In the genomic region with DNA sequence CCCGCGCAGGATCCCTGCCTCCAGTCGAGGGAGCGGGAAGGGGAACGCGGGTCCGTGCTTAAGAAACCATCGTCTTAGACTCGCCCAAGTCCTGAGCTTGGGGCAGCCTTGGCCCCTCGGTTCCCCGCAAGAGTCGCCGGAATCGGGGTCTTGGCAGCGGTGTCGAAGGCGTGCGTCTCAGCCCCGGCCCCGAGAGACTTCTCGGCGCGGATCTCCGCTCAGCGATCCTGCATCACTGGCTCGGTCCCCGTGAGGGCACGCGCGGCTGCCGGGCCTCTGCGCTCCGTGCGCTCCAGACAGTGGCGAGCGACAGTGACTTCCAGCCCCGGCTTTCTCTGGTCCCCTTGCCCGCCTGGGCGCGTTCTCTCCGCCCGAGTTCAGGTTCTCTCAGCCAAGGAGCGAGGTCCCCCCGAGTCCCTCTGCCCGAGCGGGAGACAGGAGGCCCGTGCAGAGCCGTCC, we compare ENCODE assay signal across 8 cellular contexts. TPM values are rescaled to one million over a fixed set of nuclear protein-coding genes. Genes with fewer than 3 reads are reported as not detected.
DNase-seq lines count a peak whose midpoint lies in the region; ATAC-seq and TF ChIP-seq lines count a peak whose summit lies in the region.

No MANE protein-coding gene starts in this region.

- H3K36me3 ChIP-seq in body of pancreas (replicated peaks in 1 of 2; ENCODE audit: insufficient read depth in 1 of 2, low read depth in 2 of 2) (no peaks in the 10 kb centered on the region), left lung (no peaks in the 10 kb centered on the region), subcutaneous abdominal adipose tissue (ENCODE audit: control insufficient read depth in 5 of 5, insufficient read depth in 5 of 5, low read length in 5 of 5) (no peaks in the 10 kb centered on the region)

- peaks cover 0 to 21% of the 10 kb centered on the region in 2 donors for H3K27me3 ChIP-seq in body of pancreas
- peaks cover 42 to 99% of the 10 kb centered on the region in 2 donors for H3K27me3 ChIP-seq in left lung
- peaks cover 18 to 38% (median 33%) of the 10 kb centered on the region in 5 donors for H3K27me3 ChIP-seq in subcutaneous abdominal adipose tissue (ENCODE audit: control insufficient read depth in 5 of 5, insufficient read depth in 4 of 5, low read length in 5 of 5)

- WGBS in body of pancreas, 2 donors: 0% methylated on average over 9 to 45 of the region's 48 CpGs

- H3K4me1 ChIP-seq in body of pancreas: peaks cover 21% of the 10 kb centered on the region
- peaks cover 0 to 19% of the 10 kb centered on the region in 2 donors for H3K4me1 ChIP-seq in left lung
- H3K4me1 ChIP-seq in subcutaneous abdominal adipose tissue (ENCODE audit: control insufficient read depth in 5 of 5, insufficient read depth in 5 of 5, low read length in 5 of 5): peaks cover 0 to 22% (median 19%) of the 10 kb centered on the region in 5 donors

- in situ Hi-C loops in KBM-7 (cut with MboI; ENCODE audit: low pct_unique_long_range_greater_than_20kb, low sequenced_read_pairs): loop anchor here (25.0 kb wide), 1 partner anchor 1311 kb away; no protein-coding TSS in a partner anchor

- no peak for TF ChIP-seq POLR2A in body of pancreas (IDR thresholded peaks at IDR 0.05)

- ATAC-seq in body of pancreas: peak; percentile 18
- peak; percentile 31 for ATAC-seq in left lung
- ATAC-seq in GM21526 (IDR thresholded peaks at IDR 0.05; ENCODE audit: low FRiP score, unreplicated experiment): no peak

- TF ChIP-seq CTCF in body of pancreas (IDR thresholded peaks at IDR 0.05): no peak
- TF ChIP-seq CTCF in left lung (IDR thresholded peaks at IDR 0.05): no peak

- H3K9me3 ChIP-seq in body of pancreas (no peaks in the 10 kb centered on the region), left lung (no peaks in the 10 kb centered on the region), subcutaneous abdominal adipose tissue (ENCODE audit: control insufficient read depth in 5 of 5, low read length in 5 of 5) (no peaks in the 10 kb centered on the region)

- peak; percentile 31 for DNase-seq in NCI-H1105 treated with DMSO at 0.1 percent for 48 hours (lab: John Stamatoyannopoulos, UW)
- DNase-seq in NCI-H1105 (lab: John Stamatoyannopoulos, UW): no peak
- peak in 1 of 4 donors; percentile 4 for DNase-seq in body of pancreas
- DNase-seq in left lung: peak in 1 of 2 donors; percentile 70
- DNase-seq in KBM-7: no peak
- DNase-seq in substantia nigra (lab: John Stamatoyannopoulos, UW): no peak

- no peak overlapping the region for H3K4me3 ChIP-seq in body of pancreas
- H3K4me3 ChIP-seq in left lung: peak overlapping the region; percentile 31 to 34
- peak overlapping the region in 4 of 5 donors; percentile 44 to 63 (median 56) for H3K4me3 ChIP-seq in subcutaneous abdominal adipose tissue (ENCODE audit: low read depth in 1 of 5, low read length in 5 of 5)

- H3K27ac ChIP-seq in body of pancreas: no peak overlapping the region
- peak overlapping the region in 1 of 2 donors; percentile 71 for H3K27ac ChIP-seq in left lung
- no peak overlapping the region for H3K27ac ChIP-seq in subcutaneous abdominal adipose tissue (ENCODE audit: low read depth, low read length)
- no peak overlapping the region for H3K27ac ChIP-seq in substantia nigra (ENCODE audit: low read depth, low read length, poor library complexity, severe bottlenecking)

- H3K9ac ChIP-seq in subcutaneous abdominal adipose tissue (ENCODE audit: low read length in 5 of 5): no peak overlapping the region

- intact Hi-C loops in body of pancreas (cut with DNase I) (loop anchor here (5.0 kb wide), 1 partner anchor 696 kb away; no protein-coding TSS in a partner anchor), left lung (cut with DNase I) (loop anchor here in 1 of 2 donors (10.0 kb wide), 1 partner anchor 703 kb away; the partner anchor contains the start of gene HS3ST3B1)

RNA-seq across cellular contexts. Expression of gene HS3ST3A1, which starts 0.4 kb away (rescaled TPM):
- total RNA-seq in body of pancreas (not detected), left lung (1 to 10 TPM; 2.7 to 4.7 TPM)

Comparison
In these comparisons a context has a peak if more than half of its experiments do, and no peak if none do; other contexts are left out.
1. H3K4me3 ChIP-seq: peak in left lung (2 of 2) and subcutaneous abdominal adipose tissue (4 of 5); none in body of pancreas (0 of 2).